ENCODE assay signal across 19 cellular contexts in the genomic region with DNA sequence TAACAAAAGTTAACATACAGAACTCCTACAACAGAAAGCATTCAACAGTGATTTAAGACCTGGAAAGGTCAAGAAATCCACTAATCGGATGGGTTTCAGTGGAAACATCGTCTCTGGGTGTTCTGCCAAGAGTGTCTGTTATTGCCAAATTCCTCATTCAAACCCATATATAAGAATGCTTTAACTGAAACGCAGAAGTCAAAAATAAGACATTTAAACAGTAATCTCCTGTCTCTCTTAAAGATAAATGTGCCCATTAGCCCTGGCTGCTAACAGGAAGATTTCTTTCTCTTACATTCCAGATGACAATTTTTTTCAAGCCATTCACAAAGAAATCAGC.
"Had no signal": no experiment of that assay in that cellular context is flagged by ENCODE, and none has a peak within 500 bp of the region (broad histone marks: within the 10 kb centered on the region; RNA-seq: fewer than 3 reads in every experiment).

No MANE protein-coding gene starts in this region.

- ATAC-seq: activated CD4-positive, alpha-beta T cell treated with anti-CD3 and anti-CD28 coated beads for 36 hours; body of pancreas; naive thymus-derived CD8-positive, alpha-beta T cell; stimulated activated naive B cell treated with anti-CD40 and anti-IgM and Interleukin-4, amounts not matched to agents 10 μg/mL and 1 μg/mL and 100 μg/mL, for 72 hours; T-helper 17 cell had no signal

- DNase-seq: activated CD4-positive, alpha-beta memory T cell treated with anti-CD3 and anti-CD28 coated beads, Interleukin-2, amount 10 ng/mL, durations not matched to agents 7 days and 5 days; activated CD4-positive, alpha-beta T cell treated with anti-CD3 and anti-CD28 coated beads for 36 hours; activated naive CD4-positive, alpha-beta T cell treated with anti-CD3 and anti-CD28 coated beads, Interleukin-2, amount 10 ng/mL, durations not matched to agents 7 days and 5 days; body of pancreas; cortex of kidney; effector CD4-positive, alpha-beta T cell; foreskin fibroblast; glutamatergic neuron; hypothalamus; left ventricle myocardium inferior; naive thymus-derived CD8-positive, alpha-beta T cell; posterior cingulate gyrus; retina; stimulated activated CD4-positive, alpha-beta T cell treated with anti-CD3 and anti-CD28 coated beads, Interleukin-15, amount 100 ng/mL, for 24 hours; stimulated activated CD4-positive, alpha-beta T cell treated with anti-CD3 and anti-CD28 coated beads, Interleukin-4, amount 100 ng/mL, for 1 hour; stimulated activated naive B cell treated with anti-CD40 and anti-IgM and Interleukin-4, amounts not matched to agents 10 μg/mL and 1 μg/mL and 100 μg/mL, for 72 hours; T-helper 17 cell; thyroid gland had no signal

- H3K27ac ChIP-seq: body of pancreas, left ventricle myocardium inferior, skin epidermis, thyroid gland had no signal

- H3K27me3 ChIP-seq: body of pancreas, thyroid gland had no signal

- H3K4me3 ChIP-seq: body of pancreas, left ventricle myocardium inferior, skin epidermis, thyroid gland had no signal

- H3K9me3 ChIP-seq: body of pancreas, thyroid gland had no signal
